ENCODE assay signal across 35 cellular contexts in the genomic region with DNA sequence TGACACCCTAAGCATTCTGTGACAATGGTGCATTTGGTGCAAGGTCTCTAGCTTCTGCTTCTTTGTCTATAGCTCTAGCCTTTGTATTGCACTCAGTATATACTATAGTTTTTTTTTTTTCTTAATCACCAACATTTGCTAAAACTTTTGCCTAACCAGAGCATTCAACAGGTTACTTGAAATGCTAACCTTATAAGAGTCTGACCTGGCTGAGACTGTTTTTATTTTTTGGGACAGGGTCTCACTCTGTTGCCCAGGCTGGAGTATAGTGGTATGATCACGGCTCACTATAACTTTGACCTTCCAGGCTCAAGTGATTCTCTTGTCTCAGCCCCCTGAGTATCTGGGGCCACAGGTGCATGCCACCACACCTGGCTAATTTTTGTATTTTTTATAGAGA.
"Had no signal": no experiment of that assay in that cellular context is flagged by ENCODE, and none has a peak within 500 bp of the region (broad histone marks: within the 10 kb centered on the region; RNA-seq: fewer than 3 reads in every experiment).

No MANE protein-coding gene starts in this region.

- DNase-seq: Kasumi-1, MG63, MM.1S, MV-4-11, NCI-H1048, NCI-H1092, NCI-H1092 treated with DMSO at 0.1 percent for 48 hours, NCI-H1105, NCI-H1105 treated with DMSO at 0.1 percent for 48 hours, NCI-H1417, NCI-H1417 treated with DMSO at 0.1 percent for 48 hours, NCI-H1436, NCI-H1436 treated with DMSO at 0.1 percent for 48 hours, NCI-H146, NCI-H1694, NCI-H1694 treated with DMSO at 0.1 percent for 48 hours, NCI-H187, NCI-H187 treated with DMSO at 0.1 percent for 48 hours, NCI-H1930, NCI-H2029, NCI-H2029 treated with DMSO at 0.1 percent for 48 hours, NCI-H2081, NCI-H2081 treated with DMSO at 0.1 percent for 48 hours, NCI-H2107, NCI-H2171, NCI-H2171 treated with DMSO at 0.1 percent for 48 hours, NCI-H2227 treated with DMSO at 0.1 percent for 48 hours, NCI-H226, NCI-H345, NCI-H446, NCI-H446 treated with DMSO at 0.1 percent for 48 hours, NCI-H510A, NCI-H510A treated with DMSO at 0.1 percent for 48 hours, NCI-H524, NCI-H524 treated with DMSO at 0.1 percent for 48 hours had no signal

- H3K36me3 ChIP-seq: MG63 had no signal

- H3K4me3 ChIP-seq: MG63 had no signal

- H3K27me3 ChIP-seq: MG63 had no signal
